Comparison of ENCODE assay signal across 1 cellular context in genomic region chr7:92809397-92810241, GRCh38.
A peak's percentile ranks its signal among the peaks of the same experiment; 100 is the strongest.
TF ChIP-seq lines count a peak whose summit lies in the region.

No MANE protein-coding gene starts in this region.

TF ChIP-seq in K562, 482 proteins besides CTCF, POLR2A, EP300 and RAD21 (continued from another document and continues in another):
- TF ChIP-seq, protein P1, sequence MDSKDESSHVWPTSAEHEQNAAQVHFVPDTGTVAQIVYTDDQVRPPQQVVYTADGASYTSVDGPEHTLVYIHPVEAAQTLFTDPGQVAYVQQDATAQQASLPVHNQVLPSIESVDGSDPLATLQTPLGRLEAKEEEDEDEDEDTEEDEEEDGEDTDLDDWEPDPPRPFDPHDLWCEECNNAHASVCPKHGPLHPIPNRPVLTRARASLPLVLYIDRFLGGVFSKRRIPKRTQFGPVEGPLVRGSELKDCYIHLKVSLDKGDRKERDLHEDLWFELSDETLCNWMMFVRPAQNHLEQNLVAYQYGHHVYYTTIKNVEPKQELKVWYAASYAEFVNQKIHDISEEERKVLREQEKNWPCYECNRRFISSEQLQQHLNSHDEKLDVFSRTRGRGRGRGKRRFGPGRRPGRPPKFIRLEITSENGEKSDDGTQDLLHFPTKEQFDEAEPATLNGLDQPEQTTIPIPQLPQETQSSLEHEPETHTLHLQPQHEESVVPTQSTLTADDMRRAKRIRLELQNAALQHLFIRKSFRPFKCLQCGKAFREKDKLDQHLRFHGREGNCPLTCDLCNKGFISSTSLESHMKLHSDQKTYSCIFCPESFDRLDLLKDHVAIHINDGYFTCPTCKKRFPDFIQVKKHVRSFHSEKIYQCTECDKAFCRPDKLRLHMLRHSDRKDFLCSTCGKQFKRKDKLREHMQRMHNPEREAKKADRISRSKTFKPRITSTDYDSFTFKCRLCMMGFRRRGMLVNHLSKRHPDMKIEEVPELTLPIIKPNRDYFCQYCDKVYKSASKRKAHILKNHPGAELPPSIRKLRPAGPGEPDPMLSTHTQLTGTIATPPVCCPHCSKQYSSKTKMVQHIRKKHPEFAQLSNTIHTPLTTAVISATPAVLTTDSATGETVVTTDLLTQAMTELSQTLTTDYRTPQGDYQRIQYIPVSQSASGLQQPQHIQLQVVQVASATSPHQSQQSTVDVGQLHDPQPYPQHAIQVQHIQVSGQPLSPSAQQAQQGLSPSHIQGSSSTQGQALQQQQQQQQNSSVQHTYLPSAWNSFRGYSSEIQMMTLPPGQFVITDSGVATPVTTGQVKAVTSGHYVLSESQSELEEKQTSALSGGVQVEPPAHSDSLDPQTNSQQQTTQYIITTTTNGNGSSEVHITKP (IDR thresholded peaks at IDR 0.05; ENCODE audit: partially characterized antibody), result no peak
- no peak for TF ChIP-seq BCLAF1 (IDR thresholded peaks at IDR 0.05; ENCODE audit: borderline replicate concordance in 1 of 2, control insufficient read depth in 1 of 2, low read depth in 2 of 2, low read length in 1 of 2)
- TF ChIP-seq GTF2F1 (IDR thresholded peaks at IDR 0.05; ENCODE audit: low read depth, low read length), result no peak
- no peak for TF ChIP-seq RBFOX2 (IDR thresholded peaks at IDR 0.05; ENCODE audit: low read depth, low read length)
- TF ChIP-seq CEBPG (CRISPR knock-in tag; IDR thresholded peaks at IDR 0.05), result peak; percentile 46; the same call in 1 of the 2 replicates
- TF ChIP-seq CEBPG (tag; conservative IDR thresholded peaks at IDR 0.05 in 1 of 2, IDR thresholded peaks at IDR 0.05 in 1 of 2), result peak; percentile 66 to 73
- peak; percentile 44 for TF ChIP-seq SMAD4 (CRISPR knock-in tag; conservative IDR thresholded peaks at IDR 0.05)
- TF ChIP-seq MIER1 (IDR thresholded peaks at IDR 0.05; ENCODE audit: low read depth), result 0 out of 2 replicates have a peak, but pooled peaks have one; percentile 21
- no peak for TF ChIP-seq TFAM (CRISPR knock-in tag; conservative IDR thresholded peaks at IDR 0.05)
- TF ChIP-seq, protein P2, sequence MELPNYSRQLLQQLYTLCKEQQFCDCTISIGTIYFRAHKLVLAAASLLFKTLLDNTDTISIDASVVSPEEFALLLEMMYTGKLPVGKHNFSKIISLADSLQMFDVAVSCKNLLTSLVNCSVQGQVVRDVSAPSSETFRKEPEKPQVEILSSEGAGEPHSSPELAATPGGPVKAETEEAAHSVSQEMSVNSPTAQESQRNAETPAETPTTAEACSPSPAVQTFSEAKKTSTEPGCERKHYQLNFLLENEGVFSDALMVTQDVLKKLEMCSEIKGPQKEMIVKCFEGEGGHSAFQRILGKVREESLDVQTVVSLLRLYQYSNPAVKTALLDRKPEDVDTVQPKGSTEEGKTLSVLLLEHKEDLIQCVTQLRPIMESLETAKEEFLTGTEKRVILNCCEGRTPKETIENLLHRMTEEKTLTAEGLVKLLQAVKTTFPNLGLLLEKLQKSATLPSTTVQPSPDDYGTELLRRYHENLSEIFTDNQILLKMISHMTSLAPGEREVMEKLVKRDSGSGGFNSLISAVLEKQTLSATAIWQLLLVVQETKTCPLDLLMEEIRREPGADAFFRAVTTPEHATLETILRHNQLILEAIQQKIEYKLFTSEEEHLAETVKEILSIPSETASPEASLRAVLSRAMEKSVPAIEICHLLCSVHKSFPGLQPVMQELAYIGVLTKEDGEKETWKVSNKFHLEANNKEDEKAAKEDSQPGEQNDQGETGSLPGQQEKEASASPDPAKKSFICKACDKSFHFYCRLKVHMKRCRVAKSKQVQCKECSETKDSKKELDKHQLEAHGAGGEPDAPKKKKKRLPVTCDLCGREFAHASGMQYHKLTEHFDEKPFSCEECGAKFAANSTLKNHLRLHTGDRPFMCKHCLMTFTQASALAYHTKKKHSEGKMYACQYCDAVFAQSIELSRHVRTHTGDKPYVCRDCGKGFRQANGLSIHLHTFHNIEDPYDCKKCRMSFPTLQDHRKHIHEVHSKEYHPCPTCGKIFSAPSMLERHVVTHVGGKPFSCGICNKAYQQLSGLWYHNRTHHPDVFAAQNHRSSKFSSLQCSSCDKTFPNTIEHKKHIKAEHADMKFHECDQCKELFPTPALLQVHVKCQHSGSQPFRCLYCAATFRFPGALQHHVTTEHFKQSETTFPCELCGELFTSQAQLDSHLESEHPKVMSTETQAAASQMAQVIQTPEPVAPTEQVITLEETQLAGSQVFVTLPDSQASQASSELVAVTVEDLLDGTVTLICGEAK (IDR thresholded peaks at IDR 0.05), result 0 out of 2 replicates have a peak, but pooled peaks have one; percentile 43
- TF ChIP-seq, protein P2 (CRISPR knock-in tag; IDR thresholded peaks at IDR 0.05), result no peak
- TF ChIP-seq THRA (IDR thresholded peaks at IDR 0.05), result no peak; the same call in 1 of the 2 replicates
- TF ChIP-seq FOXA3 (CRISPR knock-in tag; conservative IDR thresholded peaks at IDR 0.05 in 1 of 2, IDR thresholded peaks at IDR 0.05 in 1 of 2), result no peak
- TF ChIP-seq MTF1 (CRISPR knock-in tag; IDR thresholded peaks at IDR 0.05; ENCODE audit: borderline replicate concordance), result no peak
- TF ChIP-seq ZNF384 (IDR thresholded peaks at IDR 0.05; ENCODE audit: low read depth, low read length), result no peak
- no peak for TF ChIP-seq ZNF324 (CRISPR knock-in tag; IDR thresholded peaks at IDR 0.05)
- no peak for TF ChIP-seq MCM3 (IDR thresholded peaks at IDR 0.05)
- TF ChIP-seq TRIM28 (IDR thresholded peaks at IDR 0.05), result peak; percentile 76; the same call in 1 of the 2 replicates
- TF ChIP-seq SMAD1 (IDR thresholded peaks at IDR 0.05; ENCODE audit: low read depth, low read length, partially characterized antibody), result no peak
- TF ChIP-seq POLR2B (IDR thresholded peaks at IDR 0.05; ENCODE audit: low read depth, partially characterized antibody), result no peak
- TF ChIP-seq HNRNPK (IDR thresholded peaks at IDR 0.05; ENCODE audit: low read depth, low read length, poor library complexity, severe bottlenecking), result no peak
- 0 out of 2 replicates have a peak, but pooled peaks have one; percentile 12 for TF ChIP-seq RFX7 (CRISPR knock-in tag; IDR thresholded peaks at IDR 0.05)
- no peak for TF ChIP-seq RBM15 (IDR thresholded peaks at IDR 0.05; ENCODE audit: insufficient read depth, low read length)
- no peak for TF ChIP-seq NFATC3 (IDR thresholded peaks at IDR 0.05)
- TF ChIP-seq NONO (IDR thresholded peaks at IDR 0.05; ENCODE audit: low read depth in 2 of 2, low read length in 1 of 2), result no peak
- TF ChIP-seq ZNF764 (CRISPR knock-in tag; IDR thresholded peaks at IDR 0.05; ENCODE audit: low read depth), result no peak
- TF ChIP-seq C11orf30 (IDR thresholded peaks at IDR 0.05; ENCODE audit: low read depth), result peak; percentile 100
- TF ChIP-seq SNRNP70 (optimal IDR thresholded peaks at IDR 0.05; ENCODE audit: low read depth, low read length), result no peak
- no peak for TF ChIP-seq ZNF707 (CRISPR knock-in tag; conservative IDR thresholded peaks at IDR 0.05)
- 0 out of 2 replicates have a peak, but pooled peaks have one; percentile 22 for TF ChIP-seq HMBOX1 (IDR thresholded peaks at IDR 0.05)
- TF ChIP-seq POLR3A (IDR thresholded peaks at IDR 0.05; ENCODE audit: borderline replicate concordance, extremely low read depth, insufficient read depth, insufficient read length), result no peak
- no peak for TF ChIP-seq ZNF668 (CRISPR knock-in tag; IDR thresholded peaks at IDR 0.05)
- TF ChIP-seq PBX2 (CRISPR knock-in tag; IDR thresholded peaks at IDR 0.05; ENCODE audit: low read depth), result no peak
- peak; percentile 19; the same call in 1 of the 2 replicates for TF ChIP-seq PBX2 (tag; conservative IDR thresholded peaks at IDR 0.05; ENCODE audit: low read depth)
- no peak for TF ChIP-seq ZNF445 (CRISPR knock-in tag; IDR thresholded peaks at IDR 0.05; ENCODE audit: low read depth)
- TF ChIP-seq, protein P3, sequence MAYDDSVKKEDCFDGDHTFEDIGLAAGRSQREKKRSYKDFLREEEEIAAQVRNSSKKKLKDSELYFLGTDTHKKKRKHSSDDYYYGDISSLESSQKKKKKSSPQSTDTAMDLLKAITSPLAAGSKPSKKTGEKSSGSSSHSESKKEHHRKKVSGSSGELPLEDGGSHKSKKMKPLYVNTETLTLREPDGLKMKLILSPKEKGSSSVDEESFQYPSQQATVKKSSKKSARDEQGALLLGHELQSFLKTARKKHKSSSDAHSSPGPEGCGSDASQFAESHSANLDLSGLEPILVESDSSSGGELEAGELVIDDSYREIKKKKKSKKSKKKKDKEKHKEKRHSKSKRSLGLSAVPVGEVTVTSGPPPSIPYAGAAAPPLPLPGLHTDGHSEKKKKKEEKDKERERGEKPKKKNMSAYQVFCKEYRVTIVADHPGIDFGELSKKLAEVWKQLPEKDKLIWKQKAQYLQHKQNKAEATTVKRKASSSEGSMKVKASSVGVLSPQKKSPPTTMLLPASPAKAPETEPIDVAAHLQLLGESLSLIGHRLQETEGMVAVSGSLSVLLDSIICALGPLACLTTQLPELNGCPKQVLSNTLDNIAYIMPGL (CRISPR knock-in tag; IDR thresholded peaks at IDR 0.05), result no peak
- TF ChIP-seq FOSL1 (tag; conservative IDR thresholded peaks at IDR 0.05), result peak; percentile 90
